Comparison of ENCODE assay signal across 14 cellular contexts in genomic region chr17:57941384-57942370, GRCh38. TPM values are rescaled to one million over a fixed set of nuclear protein-coding genes. Genes with fewer than 3 reads are reported as not detected.
DNase-seq lines count a peak whose midpoint lies in the region; ATAC-seq lines count a peak whose summit lies in the region.
"Had no signal": no experiment of that assay in that cellular context is flagged by ENCODE, and none has a peak within 500 bp of the region (broad histone marks: within the 10 kb centered on the region; RNA-seq: fewer than 3 reads in every experiment).

No MANE protein-coding gene starts in this region.

- DNase-seq in DMS53 (lab: John Stamatoyannopoulos, UW) (peak; percentile 64), DMS53 treated with DMSO at 0.1 percent for 48 hours (lab: John Stamatoyannopoulos, UW; ENCODE audit: unreplicated experiment) (no peak), substantia nigra (lab: John Stamatoyannopoulos, UW) (peak in 3 of 49 donors; percentile 17 to 41 (median 30)), NCI-H345 (lab: John Stamatoyannopoulos, UW) (no peak)
- no peak for DNase-seq in activated naive CD4-positive, alpha-beta T cell treated with anti-CD3 and anti-CD28 coated beads, Interleukin-2, amount 50 U/mL, for 72 hours (ENCODE audit: low spot score in 2 of 2)
- DNase-seq: stimulated activated naive CD4-positive, alpha-beta T cell treated with Interleukin-2 at 50 U/mL for 16 hours had no signal

- no peak overlapping the region for H3K9ac ChIP-seq in mucosa of rectum (ENCODE audit: low read depth in 1 of 2, low read length in 2 of 2)

- ATAC-seq in activated naive CD4-positive, alpha-beta T cell treated with anti-CD3 and anti-CD28 coated beads, Interleukin-2, amount 50 U/mL, for 72 hours: no peak
- ATAC-seq in HG02970 (IDR thresholded peaks at IDR 0.05; ENCODE audit: low FRiP score, unreplicated experiment): no peak
- ATAC-seq: GM23338 had no signal

- H3K27me3 ChIP-seq in mucosa of rectum (ENCODE audit: control insufficient read depth in 2 of 2, insufficient read depth in 2 of 2, low read length in 2 of 2): no peaks in the 10 kb centered on the region
- H3K27me3 ChIP-seq: cardiac muscle cell, SJSA1 had no signal

- H3K4me3 ChIP-seq in mucosa of rectum (ENCODE audit: low read length in 2 of 2): no peak overlapping the region
- H3K4me3 ChIP-seq: cardiac muscle cell, GM23338, SJSA1 had no signal

- H3K4me1 ChIP-seq in mucosa of rectum (ENCODE audit: control insufficient read depth in 2 of 2, insufficient read depth in 2 of 2, low read length in 2 of 2): peaks cover 32 to 39% of the 10 kb centered on the region in 2 donors

- no peaks in the 10 kb centered on the region for H3K36me3 Mint-ChIP-seq in activated naive CD4-positive, alpha-beta T cell treated with anti-CD3 and anti-CD28 coated beads, Interleukin-2, amount 50 U/mL, for 72 hours

- H3K27ac ChIP-seq in angular gyrus (ENCODE audit: low read depth, low read length): peak overlapping the region; percentile 83
- H3K27ac ChIP-seq in mucosa of rectum (ENCODE audit: low read depth in 2 of 2, low read length in 2 of 2): peak overlapping the region; percentile 59 to 70
- peak overlapping the region; percentile 80 for H3K27ac ChIP-seq in substantia nigra (ENCODE audit: low read depth, low read length, poor library complexity, severe bottlenecking)
- H3K27ac ChIP-seq: 22Rv1, cardiac muscle cell had no signal

- no peaks in the 10 kb centered on the region for H3K9me3 Mint-ChIP-seq in activated naive CD4-positive, alpha-beta T cell treated with anti-CD3 and anti-CD28 coated beads, Interleukin-2, amount 50 U/mL, for 72 hours
- H3K9me3 Mint-ChIP-seq: activated T-helper 2 cell treated with anti-CD3 and anti-CD28 coated beads, Interferon-gamma antibody, Interleukin-2, Interleukin-4, amounts not matched to agents 10 μg/mL and 5 μg/mL and 100 μg/mL, durations not matched to agents 14 hours and 24 hours and 36 hours; GM23338 had no signal

- H3K9me3 ChIP-seq in mucosa of rectum (ENCODE audit: control insufficient read depth in 2 of 2, low read length in 2 of 2): no peaks in the 10 kb centered on the region
- H3K9me3 ChIP-seq: SJSA1 had no signal

- H3K36me3 ChIP-seq in mucosa of rectum (ENCODE audit: control insufficient read depth in 2 of 2, insufficient read depth in 2 of 2, low read length in 2 of 2): no peaks in the 10 kb centered on the region
- H3K36me3 ChIP-seq: cardiac muscle cell had no signal

- no peak overlapping the region for H3K27ac Mint-ChIP-seq in activated naive CD4-positive, alpha-beta T cell treated with anti-CD3 and anti-CD28 coated beads, Interleukin-2, amount 50 U/mL, for 72 hours
- H3K27ac Mint-ChIP-seq: activated T-helper 2 cell treated with anti-CD3 and anti-CD28 coated beads, Interferon-gamma antibody, Interleukin-2, Interleukin-4, amounts not matched to agents 10 μg/mL and 5 μg/mL and 100 μg/mL, durations not matched to agents 14 hours and 24 hours and 36 hours; GM23338 had no signal

RNA-seq across cellular contexts. Expression of gene CUEDC1, which starts 13.5 kb away (rescaled TPM):
- under 1 TPM in 1 of 2 donors, not detected in 1; 0.84 TPM for total RNA-seq in activated naive CD4-positive, alpha-beta T cell treated with anti-CD3 and anti-CD28 coated beads, Interleukin-2, amount 50 U/mL, for 72 hours

RNA-seq across cellular contexts. Expression of gene VEZF1, which starts 46.4 kb away (rescaled TPM):
- 10 to 100 TPM; 23.1 to 31.3 TPM for total RNA-seq in activated naive CD4-positive, alpha-beta T cell treated with anti-CD3 and anti-CD28 coated beads, Interleukin-2, amount 50 U/mL, for 72 hours
